In the genomic region with DNA sequence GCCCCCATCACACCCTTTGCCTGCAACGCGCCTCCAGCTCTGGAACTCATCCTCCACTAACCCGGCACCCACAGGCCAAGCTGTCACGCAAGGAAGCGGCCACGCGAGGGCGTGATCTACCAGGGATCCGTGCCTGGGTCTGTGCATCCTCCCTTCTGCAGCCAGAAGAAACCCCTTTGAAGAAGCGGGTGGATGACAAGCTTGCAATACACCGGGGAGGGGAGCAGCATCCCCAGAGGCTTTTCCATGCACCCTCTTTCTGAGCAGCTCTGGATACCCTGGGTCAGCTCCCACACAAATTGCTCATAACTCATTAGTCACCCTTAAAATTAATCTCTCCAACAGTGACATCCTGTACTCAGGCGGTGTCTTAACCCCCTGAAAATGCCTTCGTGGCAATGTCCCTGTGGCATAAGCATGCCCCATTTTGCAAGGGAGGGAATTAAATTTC, we compare ENCODE assay signal across 9 cellular contexts. TPM values are rescaled to one million over a fixed set of nuclear protein-coding genes. Genes with fewer than 3 reads are reported as not detected.
DNase-seq lines count a peak whose midpoint lies in the region; ATAC-seq and TF ChIP-seq lines count a peak whose summit lies in the region.
"Had no signal": no experiment of that assay in that cellular context is flagged by ENCODE, and none has a peak within 500 bp of the region (broad histone marks: within the 10 kb centered on the region; RNA-seq: fewer than 3 reads in every experiment).

No MANE protein-coding gene starts in this region.

- H4K20me1 ChIP-seq in PC-9 (ENCODE audit: insufficient read depth), result no peaks in the 10 kb centered on the region

- intact Hi-C loops in PC-9 (cut with micrococcal nuclease; ENCODE audit: unreplicated experiment), result loop anchor here (1.0 to 10.0 kb wide), 4 partner anchors 122 to 375 kb away; no protein-coding TSS in a partner anchor

- H3K79me2 ChIP-seq in PC-9 (ENCODE audit: low read depth), result no peaks in the 10 kb centered on the region

- no peaks in the 10 kb centered on the region for H3K9me2 ChIP-seq in PC-9 (ENCODE audit: insufficient read depth)

- no peaks in the 10 kb centered on the region for H3K36me3 Mint-ChIP-seq in CD8-positive, alpha-beta memory T cell
- H3K36me3 Mint-ChIP-seq in activated T-cell treated with anti-CD3 and anti-CD28 coated beads, Interleukin-2, amount 50 U/mL, for 24 hours (ENCODE audit: low read depth), result no peaks in the 10 kb centered on the region
- H3K36me3 Mint-ChIP-seq: IgD-negative memory B cell had no signal

- DNase-seq in CD8-positive, alpha-beta memory T cell, result peak; percentile 51 to 81 (median 59)
- DNase-seq in HEK293T (ENCODE audit: extremely low spot score) (peak; percentile 75), PC-9 (peak; percentile 35 to 80), fibroblast of mammary gland (ENCODE audit: low read depth) (peak; percentile 57), nucleus accumbens (lab: John Stamatoyannopoulos, UW) (peak in 55 of 56 donors; percentile 9 to 93 (median 64)), superior temporal gyrus (ENCODE audit: extremely low spot score) (peak; percentile 84)
- peak; percentile 83 for DNase-seq in activated T-cell treated with anti-CD3 and anti-CD28 coated beads, Interleukin-2, amount 50 U/mL, for 24 hours

- POLR2A ChIA-PET in CD8-positive, alpha-beta memory T cell (lab: Charles Lee), result interaction anchor here (0.8 kb wide), 1 partner anchor 48 kb away, joined by 3 read pairs; no protein-coding TSS in a partner anchor
- POLR2A ChIA-PET in HEK293T (lab: Yijun Ruan, JAX), result interaction anchor here (1.7 kb wide), 1 partner anchor 392 kb away, joined by 7 read pairs; a partner anchor contains a TSS
- POLR2A ChIA-PET in PC-9 (lab: Charles Lee; ENCODE audit: unreplicated experiment), result interaction anchor here (0.7 kb wide), 2 partner anchors 325 to 487 kb away, joined by 3 read pairs; no protein-coding TSS in a partner anchor

- CTCF ChIA-PET in CD8-positive, alpha-beta memory T cell (lab: Charles Lee), result interaction anchor here (0.8 to 10.4 kb wide), 27 partner anchors 9 to 419 kb away, joined by 3 to 106 read pairs (median 4); a partner anchor contains a TSS
- CTCF ChIA-PET in HEK293T (lab: Yijun Ruan, JAX), result interaction anchor here (1.2 to 1.4 kb wide), 6 partner anchors 9 to 595 kb away, joined by 3 to 8 read pairs (median 4); no protein-coding TSS in a partner anchor
- CTCF ChIA-PET in PC-9 (lab: Charles Lee), result interaction anchor here (0.5 to 1.0 kb wide), 4 partner anchors 51 to 402 kb away, joined by 3 to 8 read pairs (median 4); no protein-coding TSS in a partner anchor

- H3K4me2 ChIP-seq in PC-9, result no peak overlapping the region

- H3K4me1 Mint-ChIP-seq in CD8-positive, alpha-beta memory T cell, result peaks cover 0 to 2% (median 0%) of the 10 kb centered on the region in 3 donors
- peaks cover 2% of the 10 kb centered on the region for H3K4me1 Mint-ChIP-seq in activated T-cell treated with anti-CD3 and anti-CD28 coated beads, Interleukin-2, amount 50 U/mL, for 24 hours (ENCODE audit: low read depth)

- no peak overlapping the region for H3K27ac ChIP-seq in CD8-positive, alpha-beta memory T cell (ENCODE audit: low read depth, low read length)
- H3K27ac ChIP-seq in PC-9, result no peak overlapping the region

- H3F3A ChIP-seq in PC-9 (ENCODE audit: insufficient read depth, low read depth), result peaks cover 6% of the 10 kb centered on the region; the same call in 1 of the 2 replicates

- TF ChIP-seq CTCF in PC-9 (conservative IDR thresholded peaks at IDR 0.05) (peak; percentile 79), fibroblast of mammary gland (conservative IDR thresholded peaks at IDR 0.05; ENCODE audit: control insufficient read depth, insufficient read depth, low read depth, low read length) (peak; percentile 67)

- peaks cover 2 to 5% of the 10 kb centered on the region in 2 donors for H3K27me3 Mint-ChIP-seq in CD8-positive, alpha-beta memory T cell
- H3K27me3 Mint-ChIP-seq in activated T-cell treated with anti-CD3 and anti-CD28 coated beads, Interleukin-2, amount 50 U/mL, for 24 hours, result no peaks in the 10 kb centered on the region

- peaks cover 4% of the 10 kb centered on the region for H3K4me1 ChIP-seq in CD8-positive, alpha-beta memory T cell (ENCODE audit: insufficient read depth, low read length)
- no peaks in the 10 kb centered on the region for H3K4me1 ChIP-seq in PC-9 (replicated peaks; ENCODE audit: insufficient read depth)

- no peaks in the 10 kb centered on the region for H3K36me3 ChIP-seq in CD8-positive, alpha-beta memory T cell (ENCODE audit: insufficient read depth, low read length)
- no peaks in the 10 kb centered on the region for H3K36me3 ChIP-seq in PC-9 (ENCODE audit: low read depth)

- no peaks in the 10 kb centered on the region for H3K9me3 ChIP-seq in CD8-positive, alpha-beta memory T cell (ENCODE audit: low read length)
- H3K9me3 ChIP-seq in PC-9 (ENCODE audit: insufficient read depth, low read depth), result no peaks in the 10 kb centered on the region

- H3K4me3 Mint-ChIP-seq in CD8-positive, alpha-beta memory T cell, result no peak overlapping the region
- H3K4me3 Mint-ChIP-seq in activated T-cell treated with anti-CD3 and anti-CD28 coated beads, Interleukin-2, amount 50 U/mL, for 24 hours, result no peak overlapping the region
- H3K4me3 Mint-ChIP-seq: IgD-negative memory B cell had no signal

- no TSS peak for BruUV-seq in PC-9 (replicated peaks; lab: Mats Ljungman, UMichigan)

- H3K9me3 Mint-ChIP-seq in CD8-positive, alpha-beta memory T cell, result no peaks in the 10 kb centered on the region
- no peaks in the 10 kb centered on the region for H3K9me3 Mint-ChIP-seq in activated T-cell treated with anti-CD3 and anti-CD28 coated beads, Interleukin-2, amount 50 U/mL, for 24 hours
- H3K9me3 Mint-ChIP-seq: IgD-negative memory B cell had no signal

- no peak overlapping the region for H3K4me3 ChIP-seq in CD8-positive, alpha-beta memory T cell (ENCODE audit: low read length)
- H3K4me3 ChIP-seq in PC-9 (no peak overlapping the region), fibroblast of mammary gland (ENCODE audit: control insufficient read depth, low read depth, low read length) (no peak overlapping the region)

- no peak for ATAC-seq in HG02852 (IDR thresholded peaks at IDR 0.05; ENCODE audit: unreplicated experiment)

- H3K27me3 ChIP-seq in CD8-positive, alpha-beta memory T cell (ENCODE audit: insufficient read depth, low read length, poor library complexity, severe bottlenecking), result no peaks in the 10 kb centered on the region
- H3K27me3 ChIP-seq in PC-9 (ENCODE audit: insufficient read depth, low read depth), result no peaks in the 10 kb centered on the region

- H2AFZ ChIP-seq in PC-9, result no peak overlapping the region

- peak overlapping the region in 1 of 8 donors; percentile 27 for H3K27ac Mint-ChIP-seq in CD8-positive, alpha-beta memory T cell
- no peak overlapping the region for H3K27ac Mint-ChIP-seq in activated T-cell treated with anti-CD3 and anti-CD28 coated beads, Interleukin-2, amount 50 U/mL, for 24 hours
- H3K27ac Mint-ChIP-seq: IgD-negative memory B cell had no signal

TF ChIP-seq in HEK293T, 16 proteins besides CTCF, POLR2A, EP300 and RAD21:
- TF ChIP-seq ARNT (IDR thresholded peaks at IDR 0.05) (no peak), BHLHE40 (IDR thresholded peaks at IDR 0.05; ENCODE audit: borderline replicate concordance) (no peak), TARDBP (IDR thresholded peaks at IDR 0.05) (no peak), HDGF (IDR thresholded peaks at IDR 0.05; ENCODE audit: borderline replicate concordance) (no peak), CTBP1 (IDR thresholded peaks at IDR 0.05; ENCODE audit: borderline replicate concordance) (no peak), ELF4 (IDR thresholded peaks at IDR 0.05) (no peak), SUZ12 (IDR thresholded peaks at IDR 0.05) (no peak), LEF1 (IDR thresholded peaks at IDR 0.05; ENCODE audit: borderline replicate concordance) (no peak), SP1 (IDR thresholded peaks at IDR 0.05) (no peak), FOXA1 (IDR thresholded peaks at IDR 0.05) (no peak), FOXM1 (IDR thresholded peaks at IDR 0.05; ENCODE audit: borderline replicate concordance) (no peak), NFRKB (IDR thresholded peaks at IDR 0.05) (no peak), FOXK2 (IDR thresholded peaks at IDR 0.05) (no peak), ZNF384 (IDR thresholded peaks at IDR 0.05) (no peak), L3MBTL2 (conservative IDR thresholded peaks at IDR 0.05) (no peak)
- TF ChIP-seq, protein P1, sequence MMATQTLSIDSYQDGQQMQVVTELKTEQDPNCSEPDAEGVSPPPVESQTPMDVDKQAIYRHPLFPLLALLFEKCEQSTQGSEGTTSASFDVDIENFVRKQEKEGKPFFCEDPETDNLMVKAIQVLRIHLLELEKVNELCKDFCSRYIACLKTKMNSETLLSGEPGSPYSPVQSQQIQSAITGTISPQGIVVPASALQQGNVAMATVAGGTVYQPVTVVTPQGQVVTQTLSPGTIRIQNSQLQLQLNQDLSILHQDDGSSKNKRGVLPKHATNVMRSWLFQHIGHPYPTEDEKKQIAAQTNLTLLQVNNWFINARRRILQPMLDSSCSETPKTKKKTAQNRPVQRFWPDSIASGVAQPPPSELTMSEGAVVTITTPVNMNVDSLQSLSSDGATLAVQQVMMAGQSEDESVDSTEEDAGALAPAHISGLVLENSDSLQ (IDR thresholded peaks at IDR 0.05), result no peak
TF ChIP-seq in HEK293T: peak in this region for 0.

RNA-seq across cellular contexts. Expression of a gene that starts 47.6 kb away (rescaled TPM):
- total RNA-seq in CD8-positive, alpha-beta memory T cell, result 10 to 100 TPM; 46.5 to 54.1 TPM
- polyA plus RNA-seq in CD8-positive, alpha-beta memory T cell, result 52.0 TPM
- 22.7 and 23.5 TPM in 2 replicates for total RNA-seq in PC-9 (2021)
